ENCODE assay signal across 11 cellular contexts in the genomic region with DNA sequence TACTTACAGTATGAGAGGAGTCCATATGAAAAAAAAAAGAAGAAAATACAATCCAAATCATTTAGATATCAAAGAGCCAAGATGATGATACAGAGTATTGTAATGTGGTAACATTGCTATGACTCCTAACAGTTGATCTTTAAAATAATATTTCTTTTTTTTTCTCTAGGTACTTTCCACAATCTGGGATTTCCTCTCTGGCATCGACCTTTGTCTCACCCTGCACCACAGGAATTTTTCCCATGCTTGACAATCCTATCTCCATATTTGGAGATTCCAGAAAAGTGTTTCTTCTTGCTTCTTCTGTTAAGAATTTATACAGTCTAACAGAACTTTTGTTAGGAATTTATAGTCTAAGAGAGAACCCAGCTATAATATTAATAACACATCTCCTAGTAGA.
DNase-seq lines count a peak whose midpoint lies in the region; ATAC-seq and TF ChIP-seq lines count a peak whose summit lies in the region.
"Had no signal": no experiment of that assay in that cellular context is flagged by ENCODE, and none has a peak within 500 bp of the region (broad histone marks: within the 10 kb centered on the region; RNA-seq: fewer than 3 reads in every experiment).

No MANE protein-coding gene starts in this region.

- peaks cover 27% of the 10 kb centered on the region for H3K36me3 Mint-ChIP-seq in stimulated activated effector memory CD8-positive, alpha-beta T cell treated with anti-CD3 and anti-CD28 coated beads, Interleukin-12 subunit alpha, Interleukin-12 subunit beta, amount 100 ng/mL, for 72 hours

- BruUV-seq in Panc1 (replicated peaks; lab: Mats Ljungman, UMichigan): no TSS peak

- H3K79me2 ChIP-seq in osteoblast (ENCODE audit: insufficient read depth, low read length): no peaks in the 10 kb centered on the region

- H3K4me3 Mint-ChIP-seq in stimulated activated effector memory CD8-positive, alpha-beta T cell treated with anti-CD3 and anti-CD28 coated beads, Interleukin-12 subunit alpha, Interleukin-12 subunit beta, amount 100 ng/mL, for 72 hours: no peak overlapping the region

- peak; percentile 59 for DNase-seq in COLO829 (ENCODE audit: low spot score)
- DNase-seq in Panc1 (ENCODE audit: low read depth, low spot score): no peak
- DNase-seq in epidermal melanocyte (ENCODE audit: insufficient read length, low spot score): peak; percentile 32
- no peak for DNase-seq in osteoblast (ENCODE audit: insufficient read length, low spot score, missing footprints)
- DNase-seq in stimulated activated effector memory CD8-positive, alpha-beta T cell treated with anti-CD3 and anti-CD28 coated beads, Interleukin-12 subunit alpha, Interleukin-12 subunit beta, amount 100 ng/mL, for 72 hours (ENCODE audit: low spot score in 2 of 2): no peak
- DNase-seq in SIG-M5 treated with dmso at 0.1 percent for 504 hours (lab: John Stamatoyannopoulos, UW; ENCODE audit: unreplicated experiment): no peak
- DNase-seq: hypothalamus; stimulated activated CD4-positive, alpha-beta T cell treated with anti-CD3 and anti-CD28 coated beads, Interleukin-12 subunit alpha, Interleukin-12 subunit beta, amount 100 ng/mL, for 4 hours had no signal

- H3K4me3 ChIP-seq in Panc1 (ENCODE audit: low read depth in 2 of 2, low read length in 2 of 2) (no peak overlapping the region), osteoblast (ENCODE audit: insufficient read depth, low read length) (no peak overlapping the region)
- H3K4me3 ChIP-seq: GM12878 had no signal

- no peaks in the 10 kb centered on the region for H3K4me1 ChIP-seq in Panc1 (ENCODE audit: control insufficient read depth, insufficient read depth, low read length)
- H3K4me1 ChIP-seq in osteoblast (ENCODE audit: insufficient read depth, low read length): peaks cover 26% of the 10 kb centered on the region

- H3K27me3 ChIP-seq in Panc1 (ENCODE audit: control insufficient read depth, insufficient read depth, low read length): no peaks in the 10 kb centered on the region
- no peaks in the 10 kb centered on the region for H3K27me3 ChIP-seq in osteoblast (ENCODE audit: insufficient read depth, low read length)

- H3K9me3 Mint-ChIP-seq in stimulated activated effector memory CD8-positive, alpha-beta T cell treated with anti-CD3 and anti-CD28 coated beads, Interleukin-12 subunit alpha, Interleukin-12 subunit beta, amount 100 ng/mL, for 72 hours: no peaks in the 10 kb centered on the region

- CTCF ChIA-PET in Panc1 (lab: Charles Lee): no interaction called here

- in situ Hi-C loops in Panc1 (cut with HindIII; ENCODE audit: low pct_unique_long_range_greater_than_20kb, low sequenced_read_pairs): no loop called here

- POLR2A ChIA-PET in Panc1 (lab: Charles Lee): no interaction called here

- intact Hi-C loops in Panc1 (cut with micrococcal nuclease; ENCODE audit: unreplicated experiment): no loop called here

- H3K9me3 ChIP-seq in Panc1 (ENCODE audit: control insufficient read depth, insufficient read depth, low read depth, low read length): peaks cover 6% of the 10 kb centered on the region; the same call in 1 of the 2 replicates
- no peaks in the 10 kb centered on the region for H3K9me3 ChIP-seq in osteoblast (ENCODE audit: low read depth, low read length)

- no peak overlapping the region for H2AFZ ChIP-seq in osteoblast (ENCODE audit: low read length)

- no peaks in the 10 kb centered on the region for H3K36me3 ChIP-seq in Panc1 (ENCODE audit: control insufficient read depth, insufficient read depth, low read length)
- H3K36me3 ChIP-seq in osteoblast (ENCODE audit: insufficient read depth, low read length): no peaks in the 10 kb centered on the region

- no peak overlapping the region for H3K27ac Mint-ChIP-seq in stimulated activated effector memory CD8-positive, alpha-beta T cell treated with anti-CD3 and anti-CD28 coated beads, Interleukin-12 subunit alpha, Interleukin-12 subunit beta, amount 100 ng/mL, for 72 hours

- ATAC-seq in Panc1 (peak; percentile 35; the same call in 1 of the 2 replicates), GM19395 (IDR thresholded peaks at IDR 0.05; ENCODE audit: unreplicated experiment) (no peak), HG02852 (IDR thresholded peaks at IDR 0.05; ENCODE audit: unreplicated experiment) (no peak)
- no peak for ATAC-seq in stimulated activated effector memory CD8-positive, alpha-beta T cell treated with anti-CD3 and anti-CD28 coated beads, Interleukin-12 subunit alpha, Interleukin-12 subunit beta, amount 100 ng/mL, for 72 hours
- ATAC-seq: GM12878 had no signal

- no peaks in the 10 kb centered on the region for H3K4me1 Mint-ChIP-seq in stimulated activated effector memory CD8-positive, alpha-beta T cell treated with anti-CD3 and anti-CD28 coated beads, Interleukin-12 subunit alpha, Interleukin-12 subunit beta, amount 100 ng/mL, for 72 hours

- no peak for TF ChIP-seq CTCF in Panc1 (IDR thresholded peaks at IDR 0.05)
- no peak for TF ChIP-seq CTCF in osteoblast (IDR thresholded peaks at IDR 0.05; ENCODE audit: extremely low read depth, low read depth, low read length)

- H3K4me2 ChIP-seq in osteoblast (ENCODE audit: insufficient read depth, low read length): peak overlapping the region; percentile 52

- H3K27ac ChIP-seq in Panc1 (ENCODE audit: low read length) (no peak overlapping the region), osteoblast (ENCODE audit: low read depth, low read length) (peak overlapping the region; percentile 81)

- H4K20me1 ChIP-seq in osteoblast (ENCODE audit: insufficient read depth, low read length): no peaks in the 10 kb centered on the region

Comparison
In these comparisons a context has a peak if more than half of its experiments do, and no peak if none do; other contexts are left out.
1. DNase-seq: peak in COLO829 (single experiment) and epidermal melanocyte (single experiment); none in Panc1 (single experiment), osteoblast (single experiment), stimulated activated effector memory CD8-positive, alpha-beta T cell treated with anti-CD3 and anti-CD28 coated beads, Interleukin-12 subunit alpha, Interleukin-12 subunit beta, amount 100 ng/mL, for 72 hours (0 of 2) and SIG-M5 treated with dmso at 0.1 percent for 504 hours (single experiment).